ENCODE assay signal across 1 cellular context in genomic region chr19:47615714-47616113, GRCh38.
TF ChIP-seq lines count a peak whose summit lies in the region.

No MANE protein-coding gene starts in this region.

TF ChIP-seq in H1, 55 proteins besides CTCF, POLR2A, EP300 and RAD21 (continued from another document):
- no peak for TF ChIP-seq TBP (IDR thresholded peaks at IDR 0.05; ENCODE audit: low read depth, low read length)
- TF ChIP-seq SIN3A (conservative IDR thresholded peaks at IDR 0.05 in 1 of 2, IDR thresholded peaks at IDR 0.05 in 1 of 2; ENCODE audit: low read depth in 1 of 2, low read length in 2 of 2) = no peak
- TF ChIP-seq JUND (IDR thresholded peaks at IDR 0.05; ENCODE audit: low read length) = no peak
- TF ChIP-seq CREB1 (IDR thresholded peaks at IDR 0.05) = no peak
- no peak for TF ChIP-seq RBBP5 (IDR thresholded peaks at IDR 0.05; ENCODE audit: borderline replicate concordance, low read depth, low read length)
- TF ChIP-seq KDM4A (IDR thresholded peaks at IDR 0.05; ENCODE audit: low read depth, low read length, severe bottlenecking) = no peak
- no peak for TF ChIP-seq SIX5 (IDR thresholded peaks at IDR 0.05; ENCODE audit: low read depth, low read length)
- TF ChIP-seq CTBP2 (IDR thresholded peaks at IDR 0.05; ENCODE audit: borderline replicate concordance, insufficient read depth, insufficient read length, low read length) = no peak
- no peak for TF ChIP-seq PHF8 (conservative IDR thresholded peaks at IDR 0.05; ENCODE audit: low read depth, low read length)
- no peak for TF ChIP-seq KDM1A (IDR thresholded peaks at IDR 0.05; ENCODE audit: borderline replicate concordance, low read length)
- TF ChIP-seq TEAD4 (IDR thresholded peaks at IDR 0.05; ENCODE audit: low read depth, low read length) = no peak
- TF ChIP-seq YY1 (IDR thresholded peaks at IDR 0.05; ENCODE audit: low read depth, low read length) = no peak
- no peak for TF ChIP-seq ATF2 (IDR thresholded peaks at IDR 0.05; ENCODE audit: low read length)
- no peak for TF ChIP-seq CEBPB (IDR thresholded peaks at IDR 0.05; ENCODE audit: low read depth, low read length)
- TF ChIP-seq HDAC6 (IDR thresholded peaks at IDR 0.05; ENCODE audit: low read depth, low read length) = no peak
